Comparison of ENCODE assay signal across 8 cellular contexts in the genomic region with DNA sequence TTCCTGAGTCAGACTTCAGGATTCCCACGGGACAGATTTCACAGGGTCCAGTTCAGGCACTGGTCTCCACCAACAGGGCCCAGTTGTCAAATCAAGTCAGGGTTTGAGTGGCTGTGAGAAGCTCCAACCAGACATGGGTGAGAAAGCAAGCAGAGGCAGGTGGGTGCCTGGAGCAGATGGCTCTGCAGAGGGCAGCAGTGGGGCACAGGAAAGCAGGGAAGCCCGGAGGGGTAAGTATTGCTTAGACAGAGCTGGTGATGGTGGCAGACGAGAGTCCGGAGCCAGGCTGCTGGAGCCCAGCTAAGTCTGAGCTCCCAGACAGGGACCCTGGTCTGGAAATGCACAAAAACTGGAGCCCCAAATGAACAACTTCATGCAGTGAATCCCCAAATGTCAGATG. TPM values are rescaled to one million over a fixed set of nuclear protein-coding genes. Genes with fewer than 3 reads are reported as not detected.
DNase-seq lines count a peak whose midpoint lies in the region; ATAC-seq and TF ChIP-seq lines count a peak whose summit lies in the region.

No MANE protein-coding gene starts in this region.

- no peaks in the 10 kb centered on the region for H3F3A ChIP-seq in GM23338 (replicated peaks; ENCODE audit: low read depth)

- H2AFZ ChIP-seq in GM23338 = no peak overlapping the region

- H3K4me2 ChIP-seq in GM23338 = no peak overlapping the region

- no peaks in the 10 kb centered on the region for H3K27me3 ChIP-seq in GM23338 (ENCODE audit: insufficient read depth)
- no peaks in the 10 kb centered on the region for H3K27me3 ChIP-seq in cardiac muscle cell

- H3K9me2 ChIP-seq in GM23338 (ENCODE audit: insufficient read depth) = peaks cover 3% of the 10 kb centered on the region; the same call in 1 of the 2 replicates

- no peak overlapping the region for H3K4me3 Mint-ChIP-seq in GM23338

- H3K36me3 ChIP-seq in GM23338 (ENCODE audit: insufficient read depth) (no peaks in the 10 kb centered on the region), cardiac muscle cell (no peaks in the 10 kb centered on the region)

- no peaks in the 10 kb centered on the region for H3K9me3 ChIP-seq in cardiac muscle cell (ENCODE audit: low read depth)

- no peaks in the 10 kb centered on the region for H3K4me1 Mint-ChIP-seq in GM23338

- H3K9me3 Mint-ChIP-seq in GM23338 = no peaks in the 10 kb centered on the region

- H3K27ac ChIP-seq in GM23338 (ENCODE audit: low read depth) (no peak overlapping the region), cardiac muscle cell (no peak overlapping the region)

- H3K4me1 ChIP-seq in GM23338 (ENCODE audit: insufficient read depth) (no peaks in the 10 kb centered on the region), cardiac muscle cell (ENCODE audit: low read depth) (no peaks in the 10 kb centered on the region)

- no peaks in the 10 kb centered on the region for H3K79me2 ChIP-seq in GM23338 (replicated peaks; ENCODE audit: insufficient read depth)

- H3K4me3 ChIP-seq in GM23338 = no peak overlapping the region
- H3K4me3 ChIP-seq in cardiac muscle cell = no peak overlapping the region

- TF ChIP-seq CTCF in GM23338 (conservative IDR thresholded peaks at IDR 0.05; ENCODE audit: low read depth in 2 of 2) = peak; percentile 32 to 57; a peak in 3 of 4 replicates
- TF ChIP-seq CTCF in cardiac muscle cell (IDR thresholded peaks at IDR 0.05; ENCODE audit: low read depth, low read length) = peak; percentile 34

- ATAC-seq in GM23338 (peak; percentile 88), GM18870 (IDR thresholded peaks at IDR 0.05; ENCODE audit: unreplicated experiment) (no peak)

- in situ Hi-C loops in SK-MEL-5 (cut with HindIII; ENCODE audit: low pct_unique_long_range_greater_than_20kb, low sequenced_read_pairs) = no loop called here

- no peaks in the 10 kb centered on the region; the same call in 2 of the 3 replicates for H3K36me3 Mint-ChIP-seq in GM23338 (ENCODE audit: low read depth)

- peak; percentile 55 for DNase-seq in AG20443 (ENCODE audit: low spot score)
- DNase-seq in GM23338 (ENCODE audit: low spot score) = peak; percentile 33
- DNase-seq in SK-MEL-5 (ENCODE audit: low read depth, low spot score) = peak; percentile 56
- DNase-seq in cardiac muscle cell (ENCODE audit: low read depth in 1 of 2, low spot score in 1 of 2) = peak; percentile 15 to 19
- no peak for DNase-seq in cortex of kidney (lab: John Stamatoyannopoulos, UW)
- DNase-seq in COLO668 (lab: John Stamatoyannopoulos, UW; ENCODE audit: unreplicated experiment) = no peak
- no peak for DNase-seq in GM19238 (ENCODE audit: insufficient read length, low spot score)

- peaks cover 6% of the 10 kb centered on the region for H3K27me3 Mint-ChIP-seq in GM23338 (ENCODE audit: insufficient read depth, low read depth, poor library complexity)

- no peaks in the 10 kb centered on the region for H4K20me1 ChIP-seq in GM23338 (replicated peaks; ENCODE audit: insufficient read depth)

- no peak overlapping the region for H3K27ac Mint-ChIP-seq in GM23338

TF ChIP-seq in GM23338, 12 proteins besides CTCF, POLR2A, EP300 and RAD21 (continues in another document):
- TF ChIP-seq, protein P1, sequence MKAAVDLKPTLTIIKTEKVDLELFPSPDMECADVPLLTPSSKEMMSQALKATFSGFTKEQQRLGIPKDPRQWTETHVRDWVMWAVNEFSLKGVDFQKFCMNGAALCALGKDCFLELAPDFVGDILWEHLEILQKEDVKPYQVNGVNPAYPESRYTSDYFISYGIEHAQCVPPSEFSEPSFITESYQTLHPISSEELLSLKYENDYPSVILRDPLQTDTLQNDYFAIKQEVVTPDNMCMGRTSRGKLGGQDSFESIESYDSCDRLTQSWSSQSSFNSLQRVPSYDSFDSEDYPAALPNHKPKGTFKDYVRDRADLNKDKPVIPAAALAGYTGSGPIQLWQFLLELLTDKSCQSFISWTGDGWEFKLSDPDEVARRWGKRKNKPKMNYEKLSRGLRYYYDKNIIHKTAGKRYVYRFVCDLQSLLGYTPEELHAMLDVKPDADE (IDR thresholded peaks at IDR 0.05) = no peak
- no peak for TF ChIP-seq CREB1 (CRISPR knock-in tag; IDR thresholded peaks at IDR 0.05; ENCODE audit: low read depth)
- no peak for TF ChIP-seq POLR2AphosphoS5 (IDR thresholded peaks at IDR 0.05; ENCODE audit: low read depth)
- no peak for TF ChIP-seq JUNB (IDR thresholded peaks at IDR 0.05; ENCODE audit: unreplicated experiment)
- TF ChIP-seq ZNF114 (CRISPR knock-in tag; IDR thresholded peaks at IDR 0.05) = no peak
- no peak for TF ChIP-seq NANOG (IDR thresholded peaks at IDR 0.05; ENCODE audit: borderline replicate concordance)
- no peak for TF ChIP-seq EZH2 (IDR thresholded peaks at IDR 0.05; ENCODE audit: low read depth, unreplicated experiment)
- no peak for TF ChIP-seq EZH2phosphoT487 (IDR thresholded peaks at IDR 0.05; ENCODE audit: unreplicated experiment)
- TF ChIP-seq, protein P2, sequence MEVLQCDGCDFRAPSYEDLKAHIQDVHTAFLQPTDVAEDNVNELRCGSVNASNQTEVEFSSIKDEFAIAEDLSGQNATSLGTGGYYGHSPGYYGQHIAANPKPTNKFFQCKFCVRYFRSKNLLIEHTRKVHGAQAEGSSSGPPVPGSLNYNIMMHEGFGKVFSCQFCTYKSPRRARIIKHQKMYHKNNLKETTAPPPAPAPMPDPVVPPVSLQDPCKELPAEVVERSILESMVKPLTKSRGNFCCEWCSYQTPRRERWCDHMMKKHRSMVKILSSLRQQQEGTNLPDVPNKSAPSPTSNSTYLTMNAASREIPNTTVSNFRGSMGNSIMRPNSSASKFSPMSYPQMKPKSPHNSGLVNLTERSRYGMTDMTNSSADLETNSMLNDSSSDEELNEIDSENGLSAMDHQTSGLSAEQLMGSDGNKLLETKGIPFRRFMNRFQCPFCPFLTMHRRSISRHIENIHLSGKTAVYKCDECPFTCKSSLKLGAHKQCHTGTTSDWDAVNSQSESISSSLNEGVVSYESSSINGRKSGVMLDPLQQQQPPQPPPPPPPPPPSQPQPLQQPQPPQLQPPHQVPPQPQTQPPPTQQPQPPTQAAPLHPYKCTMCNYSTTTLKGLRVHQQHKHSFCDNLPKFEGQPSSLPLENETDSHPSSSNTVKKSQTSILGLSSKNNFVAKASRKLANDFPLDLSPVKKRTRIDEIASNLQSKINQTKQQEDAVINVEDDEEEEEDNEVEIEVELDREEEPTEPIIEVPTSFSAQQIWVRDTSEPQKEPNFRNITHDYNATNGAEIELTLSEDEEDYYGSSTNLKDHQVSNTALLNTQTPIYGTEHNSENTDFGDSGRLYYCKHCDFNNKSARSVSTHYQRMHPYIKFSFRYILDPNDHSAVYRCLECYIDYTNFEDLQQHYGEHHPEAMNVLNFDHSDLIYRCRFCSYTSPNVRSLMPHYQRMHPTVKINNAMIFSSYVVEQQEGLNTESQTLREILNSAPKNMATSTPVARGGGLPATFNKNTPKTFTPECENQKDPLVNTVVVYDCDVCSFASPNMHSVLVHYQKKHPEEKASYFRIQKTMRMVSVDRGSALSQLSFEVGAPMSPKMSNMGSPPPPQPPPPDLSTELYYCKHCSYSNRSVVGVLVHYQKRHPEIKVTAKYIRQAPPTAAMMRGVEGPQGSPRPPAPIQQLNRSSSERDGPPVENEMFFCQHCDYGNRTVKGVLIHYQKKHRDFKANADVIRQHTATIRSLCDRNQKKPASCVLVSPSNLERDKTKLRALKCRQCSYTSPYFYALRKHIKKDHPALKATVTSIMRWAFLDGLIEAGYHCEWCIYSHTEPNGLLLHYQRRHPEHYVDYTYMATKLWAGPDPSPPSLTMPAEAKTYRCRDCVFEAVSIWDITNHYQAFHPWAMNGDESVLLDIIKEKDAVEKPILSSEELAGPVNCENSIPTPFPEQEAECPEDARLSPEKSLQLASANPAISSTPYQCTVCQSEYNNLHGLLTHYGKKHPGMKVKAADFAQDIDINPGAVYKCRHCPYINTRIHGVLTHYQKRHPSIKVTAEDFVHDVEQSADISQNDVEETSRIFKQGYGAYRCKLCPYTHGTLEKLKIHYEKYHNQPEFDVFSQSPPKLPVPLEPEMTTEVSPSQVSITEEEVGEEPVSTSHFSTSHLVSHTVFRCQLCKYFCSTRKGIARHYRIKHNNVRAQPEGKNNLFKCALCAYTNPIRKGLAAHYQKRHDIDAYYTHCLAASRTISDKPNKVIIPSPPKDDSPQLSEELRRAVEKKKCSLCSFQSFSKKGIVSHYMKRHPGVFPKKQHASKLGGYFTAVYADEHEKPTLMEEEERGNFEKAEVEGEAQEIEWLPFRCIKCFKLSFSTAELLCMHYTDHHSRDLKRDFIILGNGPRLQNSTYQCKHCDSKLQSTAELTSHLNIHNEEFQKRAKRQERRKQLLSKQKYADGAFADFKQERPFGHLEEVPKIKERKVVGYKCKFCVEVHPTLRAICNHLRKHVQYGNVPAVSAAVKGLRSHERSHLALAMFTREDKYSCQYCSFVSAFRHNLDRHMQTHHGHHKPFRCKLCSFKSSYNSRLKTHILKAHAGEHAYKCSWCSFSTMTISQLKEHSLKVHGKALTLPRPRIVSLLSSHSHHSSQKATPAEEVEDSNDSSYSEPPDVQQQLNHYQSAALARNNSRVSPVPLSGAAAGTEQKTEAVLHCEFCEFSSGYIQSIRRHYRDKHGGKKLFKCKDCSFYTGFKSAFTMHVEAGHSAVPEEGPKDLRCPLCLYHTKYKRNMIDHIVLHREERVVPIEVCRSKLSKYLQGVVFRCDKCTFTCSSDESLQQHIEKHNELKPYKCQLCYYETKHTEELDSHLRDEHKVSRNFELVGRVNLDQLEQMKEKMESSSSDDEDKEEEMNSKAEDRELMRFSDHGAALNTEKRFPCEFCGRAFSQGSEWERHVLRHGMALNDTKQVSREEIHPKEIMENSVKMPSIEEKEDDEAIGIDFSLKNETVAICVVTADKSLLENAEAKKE (CRISPR knock-in tag; IDR thresholded peaks at IDR 0.05) = no peak
- no peak for TF ChIP-seq ZNF331 (CRISPR knock-in tag; IDR thresholded peaks at IDR 0.05; ENCODE audit: low read depth)

RNA-seq across cellular contexts. Expression of gene RIMS3, which starts 40.4 kb away (rescaled TPM):
- total RNA-seq in GM23338 (2014; rRNA removed; shearing (Covaris generic)) = 19.7 and 27.2 TPM in 2 replicates
- polyA plus RNA-seq in GM23338 (2016; fragmentation: Nextera tagmentation; extraction: Ambion mirVana) = 6.9 and 8.7 TPM in 2 replicates
- total RNA-seq in SK-MEL-5 (2014; rRNA removed; shearing (Covaris generic)) = 1.8 and 2.6 TPM in 2 replicates
- polyA plus RNA-seq in SK-MEL-5 (2015; cell fraction: cytosol; rRNA removed) = 2.1 and 4.1 TPM in 2 replicates
- polyA plus RNA-seq in SK-MEL-5 (2015; cell fraction: nucleus; rRNA removed) = 5.2 and 6.7 TPM in 2 replicates
- total RNA-seq in cardiac muscle cell = 33.0 and 39.3 TPM in 2 replicates
- 29.1 and 29.7 TPM in 2 replicates for polyA plus RNA-seq in cardiac muscle cell

Comparison
In these comparisons a context has a peak if more than half of its experiments do, and no peak if none do; other contexts are left out.
1. DNase-seq: peak in AG20443 (single experiment), GM23338 (single experiment), SK-MEL-5 (single experiment) and cardiac muscle cell (2 of 2); none in cortex of kidney (single experiment), COLO668 (single experiment) and GM19238 (single experiment).